ENCODE assay signal across 27 cellular contexts in genomic region chr5:97542469-97542868, GRCh38.
"Had no signal": no experiment of that assay in that cellular context is flagged by ENCODE, and none has a peak within 500 bp of the region (broad histone marks: within the 10 kb centered on the region; RNA-seq: fewer than 3 reads in every experiment).

No MANE protein-coding gene starts in this region.

- H3K4me1 Mint-ChIP-seq: stimulated activated effector memory CD8-positive, alpha-beta T cell treated with anti-CD3 and anti-CD28 coated beads, Interleukin-12 subunit alpha, Interleukin-12 subunit beta, amount 100 ng/mL, for 72 hours; stimulated activated memory B cell treated with anti-CD40 and anti-IgM and Interleukin-4, amounts not matched to agents 10 μg/mL and 1 μg/mL and 100 μg/mL, for 72 hours had no signal

- H3K4me3 ChIP-seq: stomach, suprapubic skin, thoracic aorta, thyroid gland, tibial artery, tibial nerve, transverse colon, upper lobe of left lung, upper lobe of right lung, uterus, vagina had no signal

- H3K27me3 ChIP-seq: stomach, suprapubic skin, thyroid gland, tibial artery, tibial nerve, transverse colon, upper lobe of left lung, upper lobe of right lung, uterus, vagina had no signal

- H3K9me3 Mint-ChIP-seq: stimulated activated memory B cell treated with anti-CD40 and anti-IgM and Interleukin-4, amounts not matched to agents 10 μg/mL and 1 μg/mL and 100 μg/mL, for 72 hours; stimulated activated naive B cell treated with anti-CD40 and anti-IgM and Interleukin-4, amounts not matched to agents 10 μg/mL and 1 μg/mL and 100 μg/mL, for 72 hours; stimulated activated naive CD8-positive, alpha-beta T cell treated with anti-CD3 and anti-CD28 coated beads, Interleukin-15, amount 100 ng/mL, for 72 hours; type B pancreatic cell had no signal

- H3K27ac Mint-ChIP-seq: stimulated activated effector memory CD8-positive, alpha-beta T cell treated with anti-CD3 and anti-CD28 coated beads, Interleukin-12 subunit alpha, Interleukin-12 subunit beta, amount 100 ng/mL, for 72 hours; stimulated activated memory B cell treated with anti-CD40 and anti-IgM and Interleukin-4, amounts not matched to agents 10 μg/mL and 1 μg/mL and 100 μg/mL, for 72 hours; stimulated activated naive B cell treated with anti-CD40 and anti-IgM and Interleukin-4, amounts not matched to agents 10 μg/mL and 1 μg/mL and 100 μg/mL, for 72 hours; stimulated activated naive CD8-positive, alpha-beta T cell treated with anti-CD3 and anti-CD28 coated beads, Interleukin-15, amount 100 ng/mL, for 72 hours; stimulated activated naive CD8-positive, alpha-beta T cell treated with anti-CD3 and anti-CD28 coated beads, Interleukin-15, Interleukin-2, amounts not matched to agents 100 ng/mL and 50 ng/mL, for 24 hours; type B pancreatic cell had no signal

- H3K27ac ChIP-seq: stomach, suprapubic skin, thoracic aorta, thyroid gland, tibial artery, tibial nerve, transverse colon, upper lobe of left lung, upper lobe of right lung, uterus, vagina had no signal

- DNase-seq: stimulated activated CD4-positive, alpha-beta T cell treated with anti-CD3 and anti-CD28 coated beads, Interleukin-2, amount 100 ng/mL, for 48 hours; stimulated activated CD4-positive, alpha-beta T cell treated with anti-CD3 and anti-CD28 coated beads, Interleukin-4, amount 100 ng/mL, for 1 hour; stimulated activated CD4-positive, alpha-beta T cell treated with anti-CD3 and anti-CD28 coated beads, Interleukin-4, amount 100 ng/mL, for 24 hours; stimulated activated CD4-positive, alpha-beta T cell treated with anti-CD3 and anti-CD28 coated beads, Interleukin-4, amount 100 ng/mL, for 4 hours; stimulated activated CD8-positive, alpha-beta memory T cell treated with anti-CD3 and anti-CD28 coated beads, Interleukin-4, amount 100 ng/mL, for 48 hours; stimulated activated naive B cell treated with anti-CD40 and anti-IgM and Interleukin-4, amounts not matched to agents 10 μg/mL and 1 μg/mL and 100 μg/mL, for 72 hours; stimulated activated naive CD4-positive, alpha-beta T cell; stimulated activated naive CD4-positive, alpha-beta T cell treated with Interleukin-2 at 50 U/mL for 16 hours; stimulated activated naive CD8-positive, alpha-beta T cell treated with anti-CD3 and anti-CD28 coated beads, Interleukin-15, amount 100 ng/mL, for 72 hours; stimulated activated naive CD8-positive, alpha-beta T cell treated with anti-CD3 and anti-CD28 coated beads, Interleukin-15, Interleukin-2, amounts not matched to agents 100 U/mL and 50 U/mL, for 24 hours; stomach; substantia nigra; thyroid gland; tibial artery; transverse colon; trophoblast cell; uterus had no signal

- H3K27me3 Mint-ChIP-seq: stimulated activated naive B cell treated with anti-CD40 and anti-IgM and Interleukin-4, amounts not matched to agents 10 μg/mL and 1 μg/mL and 100 μg/mL, for 72 hours; stimulated activated naive CD8-positive, alpha-beta T cell treated with anti-CD3 and anti-CD28 coated beads, Interleukin-15, amount 100 ng/mL, for 72 hours; stimulated activated naive CD8-positive, alpha-beta T cell treated with anti-CD3 and anti-CD28 coated beads, Interleukin-15, Interleukin-2, amounts not matched to agents 100 ng/mL and 50 ng/mL, for 24 hours had no signal

- H3K36me3 ChIP-seq: stomach, suprapubic skin, thoracic aorta, thyroid gland, tibial artery, tibial nerve, transverse colon, upper lobe of left lung, upper lobe of right lung, uterus, vagina had no signal

- H3K4me1 ChIP-seq: stomach, suprapubic skin, thyroid gland, tibial artery, tibial nerve, upper lobe of left lung, uterus, vagina had no signal

- ATAC-seq: stimulated activated effector memory CD8-positive, alpha-beta T cell treated with anti-CD3 and anti-CD28 coated beads, Interleukin-12 subunit alpha, Interleukin-12 subunit beta, amount 100 ng/mL, for 72 hours; stimulated activated naive B cell treated with anti-CD40 and anti-IgM and Interleukin-4, amounts not matched to agents 10 μg/mL and 1 μg/mL and 100 μg/mL, for 72 hours; stimulated activated naive CD8-positive, alpha-beta T cell treated with anti-CD3 and anti-CD28 coated beads, Interleukin-15, Interleukin-2, amounts not matched to agents 100 U/mL and 50 U/mL, for 24 hours; upper lobe of right lung had no signal

- H3K36me3 Mint-ChIP-seq: stimulated activated effector memory CD8-positive, alpha-beta T cell treated with anti-CD3 and anti-CD28 coated beads, Interleukin-12 subunit alpha, Interleukin-12 subunit beta, amount 100 ng/mL, for 72 hours; stimulated activated memory B cell treated with anti-CD40 and anti-IgM and Interleukin-4, amounts not matched to agents 10 μg/mL and 1 μg/mL and 100 μg/mL, for 72 hours; type B pancreatic cell had no signal

- H3K9me3 ChIP-seq: stomach, suprapubic skin, thoracic aorta, thyroid gland, tibial artery, tibial nerve, transverse colon, upper lobe of left lung, upper lobe of right lung, uterus, vagina had no signal

- H3K4me3 Mint-ChIP-seq: stimulated activated effector memory CD8-positive, alpha-beta T cell treated with anti-CD3 and anti-CD28 coated beads, Interleukin-12 subunit alpha, Interleukin-12 subunit beta, amount 100 ng/mL, for 72 hours; stimulated activated memory B cell treated with anti-CD40 and anti-IgM and Interleukin-4, amounts not matched to agents 10 μg/mL and 1 μg/mL and 100 μg/mL, for 72 hours; stimulated activated naive B cell treated with anti-CD40 and anti-IgM and Interleukin-4, amounts not matched to agents 10 μg/mL and 1 μg/mL and 100 μg/mL, for 72 hours; stimulated activated naive CD8-positive, alpha-beta T cell treated with anti-CD3 and anti-CD28 coated beads, Interleukin-15, amount 100 ng/mL, for 72 hours; stimulated activated naive CD8-positive, alpha-beta T cell treated with anti-CD3 and anti-CD28 coated beads, Interleukin-15, Interleukin-2, amounts not matched to agents 100 ng/mL and 50 ng/mL, for 24 hours; type B pancreatic cell had no signal
